7 cellular contexts compared by ENCODE assay signal in genomic region chr1:228646717-228647522, GRCh38.
DNase-seq lines count a peak whose midpoint lies in the region; ATAC-seq and TF ChIP-seq lines count a peak whose summit lies in the region.

No MANE protein-coding gene starts in this region.

- intact Hi-C loops in IMR-90 (cut with micrococcal nuclease), result no loop called here
- intact Hi-C loops in MCF 10A (cut with micrococcal nuclease), result no loop called here

- BruUV-seq in IMR-90 (replicated peaks; lab: Mats Ljungman, UMichigan) (no TSS peak), MCF 10A (replicated peaks; lab: Mats Ljungman, UMichigan) (TSS peak; percentile 87)

- WGBS in IMR-90 (ENCODE audit: extremely low coverage in 2 of 2, insufficient read length in 1 of 2), 2 experiments, result 5% methylated on average over 30 of the region's 49 CpGs; no CpG with 5 or more reads in 1 of the 2 experiments

- CTCF ChIA-PET in IMR-90 (lab: Yijun Ruan, JAX) (no interaction called here), MCF 10A (lab: Yijun Ruan, JAX) (no interaction called here)

- dilution Hi-C loops in IMR-90 (cut with HindIII; ENCODE audit: low sequenced_read_pairs, unreplicated experiment), result no loop called here

- H4K91ac ChIP-seq in IMR-90 (ENCODE audit: insufficient read depth, low read depth, low read length), result no peak overlapping the region

- H3K4me2 ChIP-seq in IMR-90 (ENCODE audit: low read depth, low read length), result peak overlapping the region; percentile 98

- peak overlapping the region; percentile 73; the same call in 1 of the 2 replicates for H3K23ac ChIP-seq in IMR-90 (ENCODE audit: low read depth, low read length)

- in situ Hi-C loops in IMR-90 (cut with MboI; ENCODE audit: low sequenced_read_pairs), result no loop called here

- H2BK5ac ChIP-seq in IMR-90 (ENCODE audit: low read depth, low read length, poor library complexity, severe bottlenecking), result no peak overlapping the region

- H3K79me1 ChIP-seq in IMR-90 (ENCODE audit: low read depth in 1 of 2, low read length in 2 of 2), result no peaks in the 10 kb centered on the region

- H3K9ac ChIP-seq in IMR-90 (ENCODE audit: low read depth, low read length), result peak overlapping the region; percentile 56

- no peak overlapping the region for H2BK20ac ChIP-seq in IMR-90 (ENCODE audit: low read depth, low read length)

- no peak overlapping the region for H3K27ac ChIP-seq in IMR-90 (ENCODE audit: insufficient read depth, low read length)

- TF ChIP-seq POLR2A in IMR-90 (IDR thresholded peaks at IDR 0.05; ENCODE audit: low read depth, low read length), result no peak

- H3K9me3 Mint-ChIP-seq in MCF 10A (ENCODE audit: unreplicated experiment), result no peaks in the 10 kb centered on the region

- peak overlapping the region; percentile 51; the same call in 1 of the 2 replicates for H3K14ac ChIP-seq in IMR-90 (replicated peaks; ENCODE audit: low read depth, low read length)

- no peak overlapping the region for H3K4ac ChIP-seq in IMR-90 (ENCODE audit: low read depth, low read length)

- H3K4me1 Mint-ChIP-seq in MCF 10A (ENCODE audit: insufficient read depth, unreplicated experiment), result peaks cover 26% of the 10 kb centered on the region

- H3K4me1 ChIP-seq in IMR-90 (ENCODE audit: control insufficient read depth, insufficient read depth, low read length), result peaks cover 3% of the 10 kb centered on the region; the same call in 1 of the 2 replicates

- H4K5ac ChIP-seq in IMR-90 (ENCODE audit: low read depth, low read length), result no peak overlapping the region; the same call in 1 of the 2 replicates

- H4K20me1 ChIP-seq in IMR-90 (ENCODE audit: insufficient read depth, low read length), result no peaks in the 10 kb centered on the region

- no peak overlapping the region for H2BK15ac ChIP-seq in IMR-90 (ENCODE audit: low read depth, low read length)

- no peak overlapping the region for H2AK5ac ChIP-seq in IMR-90 (ENCODE audit: low read depth, low read length)

- DNase-seq in IMR-90 (peak; percentile 39), SK-N-DZ (ENCODE audit: low spot score) (peak; percentile 67), MCF 10A (ENCODE audit: unreplicated experiment) (peak; percentile 88), kidney epithelial cell (ENCODE audit: low read depth) (no peak)
- peak; percentile 14 to 16 for DNase-seq in stimulated activated CD4-positive, alpha-beta T cell treated with anti-CD3 and anti-CD28 coated beads, Interleukin-4, amount 100 ng/mL, for 4 hours

- H3K27me3 ChIP-seq in IMR-90 (ENCODE audit: control insufficient read depth, insufficient read depth, low read length) (peaks cover 32% of the 10 kb centered on the region), kidney epithelial cell (ENCODE audit: control insufficient read depth, insufficient read depth, low read length) (peaks cover 30% of the 10 kb centered on the region)

- peak overlapping the region; percentile 4; the same call in 1 of the 2 replicates for H3K4me3 ChIP-seq in GM08714 (ENCODE audit: low read length)
- peak overlapping the region; percentile 81 for H3K4me3 ChIP-seq in IMR-90 (ENCODE audit: insufficient read depth, low read depth, low read length)
- peak overlapping the region; percentile 40 for H3K4me3 ChIP-seq in kidney epithelial cell (ENCODE audit: low read depth, low read length)

- peak overlapping the region; percentile 75 for H3K4me3 Mint-ChIP-seq in MCF 10A (ENCODE audit: unreplicated experiment)

- no peak overlapping the region for H3K18ac ChIP-seq in IMR-90 (ENCODE audit: low read depth, low read length)

- TF ChIP-seq CTCF in IMR-90 (conservative IDR thresholded peaks at IDR 0.05; ENCODE audit: low read depth, low read length) (no peak), MCF 10A (IDR thresholded peaks at IDR 0.05; ENCODE audit: unreplicated experiment) (peak; percentile 13), kidney epithelial cell (IDR thresholded peaks at IDR 0.05; ENCODE audit: insufficient read depth, low read length, poor library complexity, severe bottlenecking) (no peak)

- ATAC-seq in IMR-90 (ENCODE audit: low read depth) (peak; percentile 78), HG02571 (IDR thresholded peaks at IDR 0.05; ENCODE audit: unreplicated experiment) (no peak)

- no peak for TF ChIP-seq RAD21 in IMR-90 (IDR thresholded peaks at IDR 0.05; ENCODE audit: low read length)

- H2AK9ac ChIP-seq in IMR-90 (replicated peaks; ENCODE audit: low read depth, low read length, poor library complexity), result peak overlapping the region; percentile 85

- H3K36me3 ChIP-seq in IMR-90 (ENCODE audit: control insufficient read depth, insufficient read depth, low read length), result no peaks in the 10 kb centered on the region
- H3K36me3 ChIP-seq in kidney epithelial cell (ENCODE audit: control insufficient read depth, insufficient read depth, low read length), result no peaks in the 10 kb centered on the region

- no peak overlapping the region for H3K56ac ChIP-seq in IMR-90 (ENCODE audit: extremely low read depth, insufficient read depth, low read length)

- H2AFZ ChIP-seq in IMR-90 (replicated peaks; ENCODE audit: low read length, poor library complexity), result peak overlapping the region; percentile 93

- POLR2A ChIA-PET in IMR-90 (lab: Charles Lee; ENCODE audit: unreplicated experiment), result no interaction called here
- POLR2A ChIA-PET in MCF 10A (lab: Yijun Ruan, JAX), result interaction anchor here (0.6 to 1.0 kb wide), 11 partner anchors 12 to 696 kb away, joined by 3 to 8 read pairs (median 3); partner anchors contain the start of genes CCSAP, IBA57 and RNF187

- peak overlapping the region; percentile 33 for H3K27ac Mint-ChIP-seq in MCF 10A (ENCODE audit: low read depth, unreplicated experiment)

- H3K9me3 ChIP-seq in IMR-90 (ENCODE audit: control insufficient read depth, insufficient read depth, low read length), result no peaks in the 10 kb centered on the region

- no peaks in the 10 kb centered on the region for H3K27me3 Mint-ChIP-seq in MCF 10A (ENCODE audit: insufficient read depth, unreplicated experiment)

- H3K9me1 ChIP-seq in IMR-90 (ENCODE audit: insufficient read depth, low read length), result no peaks in the 10 kb centered on the region

- H2BK120ac ChIP-seq in IMR-90 (ENCODE audit: low read depth, low read length), result peak overlapping the region; percentile 32; the same call in 1 of the 2 replicates

- H4K8ac ChIP-seq in IMR-90 (ENCODE audit: low read depth in 2 of 2, low read length in 2 of 2), result no peak overlapping the region; a peak in 1 of 4 replicates

- peaks cover 9% of the 10 kb centered on the region for H3K36me3 Mint-ChIP-seq in MCF 10A (ENCODE audit: insufficient read depth, unreplicated experiment)

TF ChIP-seq in IMR-90, 13 proteins besides CTCF, POLR2A, EP300 and RAD21:
- TF ChIP-seq CHD1 (IDR thresholded peaks at IDR 0.05; ENCODE audit: low read depth, low read length) (no peak), USF2 (IDR thresholded peaks at IDR 0.05; ENCODE audit: low read depth, low read length) (no peak), RCOR1 (IDR thresholded peaks at IDR 0.05; ENCODE audit: insufficient replicate concordance, low read length) (no peak), MXI1 (IDR thresholded peaks at IDR 0.05; ENCODE audit: borderline replicate concordance, low read depth, low read length) (no peak), NFE2L2 (IDR thresholded peaks at IDR 0.05; ENCODE audit: low read depth, low read length) (no peak), BHLHE40 (IDR thresholded peaks at IDR 0.05; ENCODE audit: low read depth, low read length) (peak; percentile 54; the same call in 1 of the 2 replicates), SMC3 (IDR thresholded peaks at IDR 0.05; ENCODE audit: low read depth, low read length) (no peak)
- TF ChIP-seq, protein P1, sequence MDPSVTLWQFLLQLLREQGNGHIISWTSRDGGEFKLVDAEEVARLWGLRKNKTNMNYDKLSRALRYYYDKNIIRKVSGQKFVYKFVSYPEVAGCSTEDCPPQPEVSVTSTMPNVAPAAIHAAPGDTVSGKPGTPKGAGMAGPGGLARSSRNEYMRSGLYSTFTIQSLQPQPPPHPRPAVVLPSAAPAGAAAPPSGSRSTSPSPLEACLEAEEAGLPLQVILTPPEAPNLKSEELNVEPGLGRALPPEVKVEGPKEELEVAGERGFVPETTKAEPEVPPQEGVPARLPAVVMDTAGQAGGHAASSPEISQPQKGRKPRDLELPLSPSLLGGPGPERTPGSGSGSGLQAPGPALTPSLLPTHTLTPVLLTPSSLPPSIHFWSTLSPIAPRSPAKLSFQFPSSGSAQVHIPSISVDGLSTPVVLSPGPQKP (IDR thresholded peaks at IDR 0.05; ENCODE audit: borderline replicate concordance, low read depth, low read length), result no peak

Comparison
In these comparisons a context has a peak if more than half of its experiments do, and no peak if none do; other contexts are left out.
1. H3K4me3 ChIP-seq: peak in every context shown above with its lines; median percentile 81 in IMR-90; 40 in kidney epithelial cell; 4 in GM08714.